Comparison of ENCODE assay signal across 1 cellular context in genomic region chr2:174336403-174337336, GRCh38.
TF ChIP-seq lines count a peak whose summit lies in the region.

No MANE protein-coding gene starts in this region.

TF ChIP-seq in HepG2, 621 proteins besides CTCF, POLR2A, EP300 and RAD21 (continued from another document and continues in another):
- TF ChIP-seq ZNF142 (CRISPR knock-in tag; IDR thresholded peaks at IDR 0.05): no peak
- peak; percentile 88 for TF ChIP-seq ZNF841 (CRISPR knock-in tag; IDR thresholded peaks at IDR 0.05; ENCODE audit: borderline replicate concordance)
- TF ChIP-seq NONO (IDR thresholded peaks at IDR 0.05): no peak
- TF ChIP-seq NONO (CRISPR knock-in tag; conservative IDR thresholded peaks at IDR 0.05): no peak; the same call in 1 of the 2 replicates
- TF ChIP-seq ZNF318 (CRISPR knock-in tag; IDR thresholded peaks at IDR 0.05): no peak
- TF ChIP-seq RCOR2 (CRISPR knock-in tag; IDR thresholded peaks at IDR 0.05): no peak
- TF ChIP-seq HMGXB3 (CRISPR knock-in tag; IDR thresholded peaks at IDR 0.05; ENCODE audit: borderline replicate concordance): no peak
- TF ChIP-seq STAT6 (CRISPR knock-in tag; IDR thresholded peaks at IDR 0.05; ENCODE audit: borderline replicate concordance): no peak
- no peak for TF ChIP-seq ZNF207 (IDR thresholded peaks at IDR 0.05; ENCODE audit: borderline replicate concordance)
- 0 out of 2 replicates have a peak, but pooled peaks have one; percentile 37 for TF ChIP-seq ARHGAP35 (CRISPR knock-in tag; IDR thresholded peaks at IDR 0.05; ENCODE audit: borderline replicate concordance)
- no peak for TF ChIP-seq NFE2L1 (CRISPR knock-in tag; IDR thresholded peaks at IDR 0.05; ENCODE audit: borderline replicate concordance)
- no peak for TF ChIP-seq ELF1 (CRISPR knock-in tag; IDR thresholded peaks at IDR 0.05)
- TF ChIP-seq TOE1 (CRISPR knock-in tag; IDR thresholded peaks at IDR 0.05): no peak
- no peak for TF ChIP-seq IKZF5 (CRISPR knock-in tag; IDR thresholded peaks at IDR 0.05)
- TF ChIP-seq ZNF503 (CRISPR knock-in tag; IDR thresholded peaks at IDR 0.05): no peak
- TF ChIP-seq CSRNP1 (CRISPR knock-in tag; IDR thresholded peaks at IDR 0.05): no peak; the same call in 1 of the 2 replicates
- no peak for TF ChIP-seq DNMT3B (CRISPR knock-in tag; conservative IDR thresholded peaks at IDR 0.05)
- TF ChIP-seq HMG20B (CRISPR knock-in tag; conservative IDR thresholded peaks at IDR 0.05): no peak
- 0 out of 2 replicates have a peak, but pooled peaks have one; percentile 33 for TF ChIP-seq SKIL (CRISPR knock-in tag; IDR thresholded peaks at IDR 0.05; ENCODE audit: borderline replicate concordance)
